In the genomic region with DNA sequence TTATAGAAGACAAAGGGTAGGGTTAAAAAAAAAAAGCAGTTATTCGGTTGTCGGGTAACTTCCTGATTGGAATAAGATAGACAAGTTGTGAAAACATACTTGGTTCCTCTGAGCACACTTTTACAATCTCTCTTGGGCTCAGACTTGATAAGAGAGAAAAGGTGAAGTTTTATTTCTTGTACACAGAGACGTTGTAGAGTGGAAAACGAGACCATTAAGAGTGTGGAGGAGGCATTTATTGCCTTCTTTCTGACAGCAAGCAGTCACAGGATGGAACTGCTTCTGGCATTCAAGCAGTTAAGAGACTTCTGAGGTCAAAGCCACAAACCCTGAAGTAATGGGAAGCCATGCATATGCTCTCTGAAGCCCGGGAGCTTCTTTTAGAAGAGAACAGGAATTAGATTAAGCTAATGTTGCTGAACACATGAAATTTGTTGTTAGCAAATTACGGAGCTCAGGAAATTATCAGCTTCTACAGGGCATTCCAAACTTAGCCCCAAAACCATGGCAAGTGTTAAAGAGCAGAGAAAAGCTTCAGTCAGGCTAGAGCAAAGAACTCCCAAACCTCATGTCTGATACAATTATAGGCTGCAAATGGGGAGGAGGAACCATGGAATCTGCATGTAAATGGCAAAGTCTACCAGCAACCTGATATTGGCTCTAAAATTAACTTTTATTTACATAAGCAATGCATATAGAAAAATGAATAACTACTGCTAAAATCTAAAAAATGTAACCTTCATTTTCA, we compare ENCODE assay signal across 9 cellular contexts. TPM values are rescaled to one million over a fixed set of nuclear protein-coding genes. Genes with fewer than 3 reads are reported as not detected.
DNase-seq lines count a peak whose midpoint lies in the region; ATAC-seq and TF ChIP-seq lines count a peak whose summit lies in the region.
"Had no signal": no experiment of that assay in that cellular context is flagged by ENCODE, and none has a peak within 500 bp of the region (broad histone marks: within the 10 kb centered on the region; RNA-seq: fewer than 3 reads in every experiment).

No MANE protein-coding gene starts in this region.

- peak overlapping the region; percentile 52 for H3K4me3 Mint-ChIP-seq in stimulated activated effector memory CD8-positive, alpha-beta T cell treated with anti-CD3 and anti-CD28 coated beads, Interleukin-12 subunit alpha, Interleukin-12 subunit beta, amount 100 ng/mL, for 72 hours

- H3K27ac Mint-ChIP-seq in stimulated activated effector memory CD8-positive, alpha-beta T cell treated with anti-CD3 and anti-CD28 coated beads, Interleukin-12 subunit alpha, Interleukin-12 subunit beta, amount 100 ng/mL, for 72 hours: peak overlapping the region; percentile 81

- no peak for TF ChIP-seq CTCF in esophagus muscularis mucosa (IDR thresholded peaks at IDR 0.05)

- no peak for TF ChIP-seq POLR2A in esophagus muscularis mucosa (IDR thresholded peaks at IDR 0.05; ENCODE audit: low read depth)

- H3K4me3 ChIP-seq in SK-N-MC: peak overlapping the region; percentile 49
- H3K4me3 ChIP-seq in esophagus muscularis mucosa: no peak overlapping the region

- TF ChIP-seq EP300 in esophagus muscularis mucosa (IDR thresholded peaks at IDR 0.05): no peak

- peak overlapping the region; percentile 61 for H3K9ac ChIP-seq in SK-N-MC (ENCODE audit: insufficient read length)

- H3K4me1 Mint-ChIP-seq in stimulated activated effector memory CD8-positive, alpha-beta T cell treated with anti-CD3 and anti-CD28 coated beads, Interleukin-12 subunit alpha, Interleukin-12 subunit beta, amount 100 ng/mL, for 72 hours: peaks cover 72% of the 10 kb centered on the region

- intact Hi-C loops in esophagus muscularis mucosa (cut with DNase I): no loop called here

- H3K9me3 ChIP-seq in SK-N-MC (ENCODE audit: low read depth, low read length) (no peaks in the 10 kb centered on the region), esophagus muscularis mucosa (no peaks in the 10 kb centered on the region)

- H3K9me3 Mint-ChIP-seq in stimulated activated effector memory CD8-positive, alpha-beta T cell treated with anti-CD3 and anti-CD28 coated beads, Interleukin-12 subunit alpha, Interleukin-12 subunit beta, amount 100 ng/mL, for 72 hours: no peaks in the 10 kb centered on the region

- H3K36me3 Mint-ChIP-seq in stimulated activated effector memory CD8-positive, alpha-beta T cell treated with anti-CD3 and anti-CD28 coated beads, Interleukin-12 subunit alpha, Interleukin-12 subunit beta, amount 100 ng/mL, for 72 hours: peaks cover 6% of the 10 kb centered on the region

- H3K4me1 ChIP-seq in esophagus muscularis mucosa: peaks cover 0 to 17% (median 9%) of the 10 kb centered on the region in 4 donors

- ATAC-seq in stimulated activated effector memory CD8-positive, alpha-beta T cell treated with anti-CD3 and anti-CD28 coated beads, Interleukin-12 subunit alpha, Interleukin-12 subunit beta, amount 100 ng/mL, for 72 hours: peak; percentile 55
- ATAC-seq: HCT116 had no signal

- H3K27me3 ChIP-seq in esophagus muscularis mucosa: no peaks in the 10 kb centered on the region

- no peaks in the 10 kb centered on the region for H3K36me3 ChIP-seq in SK-N-MC (ENCODE audit: insufficient read depth, low read length)
- no peaks in the 10 kb centered on the region for H3K36me3 ChIP-seq in esophagus muscularis mucosa

- peak; percentile 35 for DNase-seq in activated CD8-positive, alpha-beta memory T cell treated with anti-CD3 and anti-CD28 coated beads for 24 hours
- no peak for DNase-seq in activated CD8-positive, alpha-beta memory T cell treated with anti-CD3 and anti-CD28 coated beads, Interleukin-2, amount 50 U/mL, for 4 hours
- DNase-seq in SK-N-MC (ENCODE audit: low read depth, low spot score) (peak; percentile 37), esophagus muscularis mucosa (ENCODE audit: extremely low spot score) (peak; percentile 64), NCI-H1930 (lab: John Stamatoyannopoulos, UW) (no peak), NCI-H774 (lab: John Stamatoyannopoulos, UW) (no peak)
- DNase-seq in stimulated activated effector memory CD8-positive, alpha-beta T cell treated with anti-CD3 and anti-CD28 coated beads, Interleukin-12 subunit alpha, Interleukin-12 subunit beta, amount 100 ng/mL, for 72 hours (ENCODE audit: low spot score in 2 of 2): peak in 1 of 2 donors; percentile 49
- DNase-seq in stimulated activated CD4-positive, alpha-beta T cell treated with anti-CD3 and anti-CD28 coated beads, Interleukin-4, amount 100 ng/mL, for 4 hours: no peak

- H3K27ac ChIP-seq in SK-N-MC (peak overlapping the region; percentile 87), esophagus muscularis mucosa (replicated peaks in 1 of 4) (peak overlapping the region in 2 of 4 donors; percentile 1 to 15)

- WGBS in esophagus muscularis mucosa: 34% methylated on average over 6 of the region's 6 CpGs

RNA-seq across cellular contexts. Expression of a gene that starts 26.0 kb away (rescaled TPM):
- 10 to 100 TPM; 17.9 to 98.5 (median 77.4) TPM for total RNA-seq in esophagus muscularis mucosa

Comparison
In these comparisons a context has a peak if more than half of its experiments do, and no peak if none do; other contexts are left out.
1. DNase-seq: peak in activated CD8-positive, alpha-beta memory T cell treated with anti-CD3 and anti-CD28 coated beads for 24 hours (single experiment), SK-N-MC (single experiment) and esophagus muscularis mucosa (single experiment); none in activated CD8-positive, alpha-beta memory T cell treated with anti-CD3 and anti-CD28 coated beads, Interleukin-2, amount 50 U/mL, for 4 hours (single experiment), NCI-H1930 (0 of 2), stimulated activated CD4-positive, alpha-beta T cell treated with anti-CD3 and anti-CD28 coated beads, Interleukin-4, amount 100 ng/mL, for 4 hours (0 of 2) and NCI-H774 (single experiment).